In the genomic region with DNA sequence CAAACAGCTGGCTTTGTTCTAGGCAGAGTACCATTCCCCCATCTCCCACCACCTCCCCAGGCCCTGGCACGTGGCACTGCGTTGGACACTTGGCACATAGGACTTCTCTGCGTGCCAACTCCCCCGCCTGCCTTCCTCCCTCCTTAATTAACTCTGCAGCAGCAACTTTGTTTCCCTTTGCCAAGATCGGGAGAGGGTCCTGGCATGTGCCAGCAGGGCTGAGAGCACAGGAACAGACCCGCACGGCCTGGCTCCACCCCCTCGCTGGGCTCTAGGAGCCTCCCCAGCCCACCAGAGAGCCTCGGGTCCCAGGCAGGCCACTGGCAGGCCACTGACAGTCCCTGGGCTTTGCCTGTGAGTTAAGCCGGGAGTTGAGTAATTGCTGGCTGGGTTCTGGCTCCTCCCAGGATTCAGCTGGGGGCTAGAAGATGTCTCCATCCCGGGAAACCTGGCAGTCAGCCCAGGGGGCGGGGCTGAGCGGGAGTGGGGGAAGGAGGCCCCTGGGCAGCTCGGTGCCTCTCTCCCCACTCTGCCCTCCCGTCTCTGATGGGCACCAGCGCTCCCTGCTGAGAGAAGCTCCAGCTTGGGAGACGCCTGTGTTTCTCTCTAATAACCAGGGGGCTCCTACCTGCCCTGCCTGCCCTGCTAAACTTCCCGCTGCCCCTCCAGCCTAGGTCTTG, we compare ENCODE assay signal across 9 cellular contexts.
DNase-seq lines count a peak whose midpoint lies in the region; ATAC-seq and TF ChIP-seq lines count a peak whose summit lies in the region.
"Had no signal": no experiment of that assay in that cellular context is flagged by ENCODE, and none has a peak within 500 bp of the region (broad histone marks: within the 10 kb centered on the region; RNA-seq: fewer than 3 reads in every experiment).

No MANE protein-coding gene starts in this region.

- H3K27ac ChIP-seq in adrenal gland: peak overlapping the region in 2 of 5 donors; percentile 68 to 70

- H3K36me3 ChIP-seq in adrenal gland (replicated peaks in 1 of 2): no peaks in the 10 kb centered on the region

- no peak for TF ChIP-seq POLR2A in adrenal gland (IDR thresholded peaks at IDR 0.05)

- 12 to 30% (median 15%) methylated on average over 6 to 18 of the region's 18 CpGs for WGBS in adrenal gland, 4 donors

- H3K4me1 Mint-ChIP-seq in CD14-positive monocyte: peaks cover 13% of the 10 kb centered on the region
- H3K4me1 Mint-ChIP-seq: activated naive CD4-positive, alpha-beta T cell treated with anti-CD3 and anti-CD28 coated beads, Interleukin-2, amount 50 U/mL, for 24 hours had no signal

- TF ChIP-seq CTCF in adrenal gland (IDR thresholded peaks at IDR 0.05) (no peak), CD14-positive monocyte (IDR thresholded peaks at IDR 0.05) (no peak)

- no peaks in the 10 kb centered on the region for H3K27me3 ChIP-seq in adrenal gland

- intact Hi-C loops in adrenal gland (cut with DNase I) (no loop called here), left ventricle myocardium superior (cut with micrococcal nuclease) (no loop called here), CD14-positive monocyte (cut with micrococcal nuclease) (no loop called here)

- DNase-seq in DMS 273 treated with DMSO at 0.1 percent for 48 hours (lab: John Stamatoyannopoulos, UW) (peak; percentile 87), NCI-H187 treated with DMSO at 0.1 percent for 48 hours (lab: John Stamatoyannopoulos, UW) (peak; percentile 67), adrenal gland (peak; percentile 51 to 86 (median 65)), left ventricle myocardium superior (peak; percentile 96), skeletal muscle cell (ENCODE audit: low read depth) (peak; percentile 12), LoVo (ENCODE audit: low spot score) (no peak), CD14-positive monocyte (ENCODE audit: low spot score) (no peak), NCI-H1930 (lab: John Stamatoyannopoulos, UW) (no peak)

- ATAC-seq in left ventricle myocardium superior: peak; percentile 82

- H3K9me3 Mint-ChIP-seq in CD14-positive monocyte: peaks cover 9 to 25% (median 15%) of the 10 kb centered on the region in 7 donors

- H3K9me3 ChIP-seq in adrenal gland (replicated peaks in 1 of 3): no peaks in the 10 kb centered on the region

- H3K4me3 Mint-ChIP-seq in CD14-positive monocyte: peak overlapping the region in 1 of 2 donors; percentile 40
- H3K4me3 Mint-ChIP-seq: activated naive CD4-positive, alpha-beta T cell treated with anti-CD3 and anti-CD28 coated beads, Interleukin-2, amount 50 U/mL, for 24 hours had no signal

- peaks cover 0 to 17% of the 10 kb centered on the region in 2 donors for H3K4me1 ChIP-seq in adrenal gland (replicated peaks in 1 of 2)

- peak overlapping the region in 1 of 7 donors; percentile 41 for H3K27ac Mint-ChIP-seq in CD14-positive monocyte
- H3K27ac Mint-ChIP-seq: activated naive CD4-positive, alpha-beta T cell treated with anti-CD3 and anti-CD28 coated beads, Interleukin-2, amount 50 U/mL, for 24 hours had no signal

- H3K4me3 ChIP-seq in adrenal gland: no peak overlapping the region
- H3K4me3 ChIP-seq in skeletal muscle cell (ENCODE audit: low read depth, low read length): no peak overlapping the region

- H3K27me3 Mint-ChIP-seq in CD14-positive monocyte (ENCODE audit: low read depth in 3 of 3): peaks cover 3 to 21% (median 8%) of the 10 kb centered on the region in 3 donors
- H3K27me3 Mint-ChIP-seq: activated naive CD4-positive, alpha-beta T cell treated with anti-CD3 and anti-CD28 coated beads, Interleukin-2, amount 50 U/mL, for 24 hours had no signal

- no peaks in the 10 kb centered on the region for H3K36me3 Mint-ChIP-seq in CD14-positive monocyte

Comparison
In these comparisons a context has a peak if more than half of its experiments do, and no peak if none do; other contexts are left out.
1. DNase-seq: peak in DMS 273 treated with DMSO at 0.1 percent for 48 hours (single experiment), NCI-H187 treated with DMSO at 0.1 percent for 48 hours (single experiment), adrenal gland (7 of 7), left ventricle myocardium superior (single experiment) and skeletal muscle cell (single experiment); none in LoVo (single experiment), CD14-positive monocyte (single experiment) and NCI-H1930 (0 of 2).